In the genomic region with DNA sequence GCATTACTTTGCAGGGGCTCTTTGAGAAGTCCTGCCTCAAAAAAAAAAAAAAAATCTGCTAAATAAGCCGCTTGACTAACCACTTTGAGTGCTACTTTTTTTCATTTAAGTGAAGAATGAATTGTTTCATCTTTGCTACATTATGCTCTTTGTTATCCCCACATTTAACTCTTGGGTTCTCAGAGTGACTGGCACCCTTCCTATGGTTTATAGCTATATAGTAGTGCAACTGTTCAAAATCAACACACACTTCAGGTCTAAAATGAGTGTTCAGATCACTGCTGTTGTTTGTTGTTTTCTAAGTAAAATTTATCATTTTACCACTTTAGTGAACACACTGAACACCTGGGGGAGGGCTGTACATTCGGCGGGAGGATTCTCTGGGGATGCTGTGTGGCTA, we compare ENCODE assay signal across 36 cellular contexts. TPM values are rescaled to one million over a fixed set of nuclear protein-coding genes. Genes with fewer than 3 reads are reported as not detected.
"Had no signal": no experiment of that assay in that cellular context is flagged by ENCODE, and none has a peak within 500 bp of the region (broad histone marks: within the 10 kb centered on the region; RNA-seq: fewer than 3 reads in every experiment).

No MANE protein-coding gene starts in this region.

- H3K4me1 Mint-ChIP-seq: activated B cell treated with CpG ODN at 0.5 μM for 24 hours; activated naive CD4-positive, alpha-beta T cell treated with anti-CD3 and anti-CD28 coated beads, Interleukin-2, amount 10 ng/mL, durations not matched to agents 7 days and 5 days; activated naive CD4-positive, alpha-beta T cell treated with anti-CD3 and anti-CD28 coated beads, Interleukin-2, amount 50 U/mL, for 24 hours; activated naive CD8-positive, alpha-beta T cell treated with anti-CD3 and anti-CD28 coated beads, Interleukin-2, amount 10 ng/mL, durations not matched to agents 7 days and 5 days; brain; central memory CD8-positive, alpha-beta T cell had no signal

- H3K27ac Mint-ChIP-seq: activated B cell treated with CpG ODN at 0.5 μM for 24 hours; activated CD4-positive, alpha-beta memory T cell treated with anti-CD3 and anti-CD28 coated beads for 36 hours; activated CD4-positive, alpha-beta T cell treated with anti-CD3 and anti-CD28 coated beads, Interleukin-2, amount 10 ng/mL, durations not matched to agents 24 days and 14 days; activated CD8-positive, alpha-beta T cell treated with anti-CD3 and anti-CD28 coated beads for 36 hours; activated naive CD4-positive, alpha-beta T cell treated with anti-CD3 and anti-CD28 coated beads, Interleukin-2, amount 10 ng/mL, durations not matched to agents 7 days and 5 days; activated naive CD4-positive, alpha-beta T cell treated with anti-CD3 and anti-CD28 coated beads, Interleukin-2, amount 50 U/mL, for 24 hours; activated naive CD8-positive, alpha-beta T cell; activated naive CD8-positive, alpha-beta T cell treated with anti-CD3 and anti-CD28 coated beads, Interleukin-2, amount 10 ng/mL, durations not matched to agents 7 days and 5 days; activated naive CD8-positive, alpha-beta T cell treated with anti-CD3 and anti-CD28 coated beads, Interleukin-2, amount 50 U/mL, for 24 hours; activated T-cell treated with anti-CD3 and anti-CD28 coated beads, Interleukin-2, amount 50 U/mL, for 24 hours; activated T-helper 2 cell treated with anti-CD3 and anti-CD28 coated beads, Interferon-gamma antibody, Interleukin-2, Interleukin-4, amounts not matched to agents 10 μg/mL and 5 μg/mL and 100 μg/mL, durations not matched to agents 14 hours and 24 hours and 36 hours; brain; T-helper 1 cell treated with Interleukin-12 subunit alpha and Interleukin-12 subunit beta and Interleukin-4 antibody, amounts not matched to agents 30 μg/mL and 1 μg/mL, for 36 hours; T-helper 2 cell treated with Interferon-gamma antibody and Interleukin-4, amounts not matched to agents 5 μg/mL and 100 μg/mL, for 36 hours had no signal

- H3K4me1 ChIP-seq: ascending aorta had no signal

- H3K27me3 Mint-ChIP-seq: activated B cell treated with CpG ODN at 0.5 μM for 24 hours; activated CD4-positive, alpha-beta memory T cell treated with anti-CD3 and anti-CD28 coated beads for 36 hours; activated CD4-positive, alpha-beta T cell treated with anti-CD3 and anti-CD28 coated beads, Interleukin-2, amount 10 ng/mL, durations not matched to agents 24 days and 14 days; activated CD8-positive, alpha-beta T cell treated with anti-CD3 and anti-CD28 coated beads for 36 hours; activated naive CD4-positive, alpha-beta T cell treated with anti-CD3 and anti-CD28 coated beads, Interleukin-2, amount 10 ng/mL, durations not matched to agents 7 days and 5 days; activated naive CD4-positive, alpha-beta T cell treated with anti-CD3 and anti-CD28 coated beads, Interleukin-2, amount 50 U/mL, for 24 hours; activated naive CD8-positive, alpha-beta T cell; activated naive CD8-positive, alpha-beta T cell treated with anti-CD3 and anti-CD28 coated beads, Interleukin-2, amount 10 ng/mL, durations not matched to agents 7 days and 5 days; activated naive CD8-positive, alpha-beta T cell treated with anti-CD3 and anti-CD28 coated beads, Interleukin-2, amount 50 U/mL, for 24 hours; activated T-cell treated with anti-CD3 and anti-CD28 coated beads, Interleukin-2, amount 50 U/mL, for 24 hours; brain; central memory CD8-positive, alpha-beta T cell had no signal

- H3K27me3 ChIP-seq: ascending aorta, cardiac muscle cell had no signal

- DNase-seq: activated B cell treated with CpG ODN at 0.5 μM for 24 hours; activated CD4-positive, alpha-beta memory T cell treated with anti-CD3 and anti-CD28 coated beads for 36 hours; activated CD4-positive, alpha-beta T cell treated with anti-CD3 and anti-CD28 coated beads for 4 hours; activated CD4-positive, alpha-beta T cell treated with anti-CD3 and anti-CD28 coated beads, Interleukin-2, amount 50 U/mL, for 1 hour; activated CD4-positive, alpha-beta T cell treated with anti-CD3 and anti-CD28 coated beads, Interleukin-2, amount 50 U/mL, for 4 hours; activated CD4-positive, CD25-positive, alpha-beta regulatory T cell treated with anti-CD3 and anti-CD28 coated beads, Interleukin-2, amount 50 U/mL, for 72 hours; activated CD8-positive, alpha-beta memory T cell treated with anti-CD3 and anti-CD28 coated beads, Interleukin-2, amount 50 U/mL, for 4 hours; activated CD8-positive, alpha-beta T cell treated with anti-CD3 and anti-CD28 coated beads for 36 hours; activated effector memory CD4-positive, alpha-beta T cell treated with Interleukin-2 at 50 U/mL for 16 hours; activated gamma-delta T cell; activated naive CD4-positive, alpha-beta T cell treated with anti-CD3 and anti-CD28 coated beads, Interleukin-2, amount 10 ng/mL, durations not matched to agents 7 days and 5 days; activated naive CD8-positive, alpha-beta T cell treated with anti-CD3 and anti-CD28 coated beads, Interleukin-2, amount 10 ng/mL, durations not matched to agents 7 days and 5 days; activated naive CD8-positive, alpha-beta T cell treated with anti-CD3 and anti-CD28 coated beads, Interleukin-2, amount 50 U/mL, for 24 hours; activated T-cell treated with anti-CD3 and anti-CD28 coated beads for 4 hours; activated T-cell treated with anti-CD3 and anti-CD28 coated beads, Interleukin-2, amount 50 U/mL, for 24 hours; activated T-cell treated with anti-CD3 and anti-CD28 coated beads, Interleukin-2, amount 50 U/mL, for 48 hours; amygdala; anterior cingulate cortex; caudate nucleus; cerebellar nuclear complex; SW 1271; T-helper 1 cell; T-helper 2 cell; T-helper 9 cell had no signal

- H3K4me3 Mint-ChIP-seq: activated B cell treated with CpG ODN at 0.5 μM for 24 hours; activated CD4-positive, alpha-beta memory T cell treated with anti-CD3 and anti-CD28 coated beads for 36 hours; activated CD4-positive, alpha-beta T cell treated with anti-CD3 and anti-CD28 coated beads, Interleukin-2, amount 10 ng/mL, durations not matched to agents 24 days and 14 days; activated CD8-positive, alpha-beta T cell treated with anti-CD3 and anti-CD28 coated beads for 36 hours; activated naive CD4-positive, alpha-beta T cell treated with anti-CD3 and anti-CD28 coated beads, Interleukin-2, amount 10 ng/mL, durations not matched to agents 7 days and 5 days; activated naive CD4-positive, alpha-beta T cell treated with anti-CD3 and anti-CD28 coated beads, Interleukin-2, amount 50 U/mL, for 24 hours; activated naive CD8-positive, alpha-beta T cell; activated naive CD8-positive, alpha-beta T cell treated with anti-CD3 and anti-CD28 coated beads, Interleukin-2, amount 10 ng/mL, durations not matched to agents 7 days and 5 days; activated naive CD8-positive, alpha-beta T cell treated with anti-CD3 and anti-CD28 coated beads, Interleukin-2, amount 50 U/mL, for 24 hours; activated T-cell treated with anti-CD3 and anti-CD28 coated beads, Interleukin-2, amount 50 U/mL, for 24 hours; activated T-helper 1 cell treated with anti-CD3 and anti-CD28 coated beads, Interleukin-12 subunit alpha, Interleukin-12 subunit beta, Interleukin-2, Interleukin-4 antibody, amounts not matched to agents 30 ng/mL and 10 ng/mL and 1 ng/mL, durations not matched to agents 14 hours and 24 hours and 36 hours; brain; central memory CD8-positive, alpha-beta T cell; T-helper 1 cell treated with Interleukin-12 subunit alpha and Interleukin-12 subunit beta and Interleukin-4 antibody, amounts not matched to agents 30 μg/mL and 1 μg/mL, for 36 hours; T-helper 2 cell treated with Interferon-gamma antibody and Interleukin-4, amounts not matched to agents 5 μg/mL and 100 μg/mL, for 36 hours had no signal

- ATAC-seq: activated CD8-positive, alpha-beta T cell treated with anti-CD3 and anti-CD28 coated beads for 36 hours; activated naive CD8-positive, alpha-beta T cell treated with anti-CD3 and anti-CD28 coated beads, Interleukin-2, amount 50 U/mL, for 24 hours had no signal

- H3K36me3 ChIP-seq: cardiac muscle cell had no signal

- H3K27ac ChIP-seq: ascending aorta, cardiac muscle cell, VCaP had no signal

- H3K4me3 ChIP-seq: ascending aorta, cardiac muscle cell had no signal

RNA-seq across cellular contexts. Expression of gene STPG4, which starts 13.6 kb away (rescaled TPM):
- total RNA-seq: activated CD4-positive, alpha-beta memory T cell treated with anti-CD3 and anti-CD28 coated beads for 36 hours; activated CD8-positive, alpha-beta T cell treated with anti-CD3 and anti-CD28 coated beads for 36 hours; activated T-helper 2 cell treated with anti-CD3 and anti-CD28 coated beads, Interferon-gamma antibody, Interleukin-2, Interleukin-4, amounts not matched to agents 10 μg/mL and 5 μg/mL and 100 μg/mL, durations not matched to agents 14 hours and 24 hours and 36 hours; ascending aorta; cardiac muscle cell had no signal
- polyA plus RNA-seq: cardiac muscle cell had no signal
